1 cellular context compared by ENCODE assay signal in the genomic region with DNA sequence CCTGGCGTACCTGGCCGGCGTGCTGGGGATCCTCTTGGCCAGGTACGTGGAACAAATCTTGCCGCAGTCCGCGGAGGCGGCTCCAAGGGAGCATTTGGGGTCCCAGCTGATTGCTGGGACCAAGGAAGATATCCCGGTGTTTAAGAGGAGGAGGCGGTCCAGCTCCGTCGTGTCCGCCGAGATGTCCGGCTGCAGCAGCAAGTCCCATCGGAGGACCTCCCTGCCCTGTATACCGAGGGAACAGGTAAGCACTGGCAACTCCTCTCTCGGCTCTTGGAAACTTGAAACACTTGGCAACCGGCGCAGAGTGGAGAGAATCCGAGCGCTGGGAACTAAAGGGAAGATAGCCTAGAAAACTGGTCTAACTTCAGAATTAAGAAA.
TF ChIP-seq lines count a peak whose summit lies in the region.

No MANE protein-coding gene starts in this region.

TF ChIP-seq in WTC11, 78 proteins besides CTCF, POLR2A, EP300 and RAD21 (continued from another document):
- TF ChIP-seq, protein P1, sequence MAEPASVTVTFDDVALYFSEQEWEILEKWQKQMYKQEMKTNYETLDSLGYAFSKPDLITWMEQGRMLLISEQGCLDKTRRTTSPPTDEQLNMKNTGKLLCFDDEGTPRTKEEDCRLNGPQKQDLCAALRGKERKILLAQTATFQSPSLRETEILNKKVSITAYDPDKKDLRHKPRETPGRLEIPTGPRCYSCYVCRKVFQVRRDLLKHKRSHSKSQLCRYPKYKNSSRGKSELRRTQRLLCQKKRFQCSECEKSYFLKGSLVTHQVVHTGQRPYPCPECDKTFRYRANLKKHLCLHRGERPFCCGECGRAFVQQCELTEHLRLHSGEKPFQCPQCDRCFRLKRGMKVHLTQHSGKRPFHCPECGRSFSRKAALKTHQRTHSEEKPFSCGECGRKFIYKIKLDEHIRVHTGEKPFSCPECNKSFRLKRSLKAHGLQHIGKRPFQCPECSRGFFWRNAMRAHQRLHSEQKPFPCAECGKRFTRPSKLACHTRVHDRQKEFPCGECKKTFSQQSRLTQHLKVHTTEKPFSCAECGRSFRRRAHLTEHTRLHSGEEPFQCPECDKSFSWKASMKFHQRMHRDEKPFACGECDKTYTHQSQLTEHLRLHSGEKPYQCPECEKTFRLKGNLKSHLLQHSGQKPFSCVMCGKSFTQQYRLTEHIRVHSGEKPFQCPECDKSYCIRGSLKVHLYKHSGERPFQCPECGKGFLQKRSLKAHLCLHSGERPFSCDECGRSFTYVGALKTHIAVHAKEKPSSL (CRISPR knock-in tag; conservative IDR thresholded peaks at IDR 0.05), result no peak
